8 cellular contexts compared by ENCODE assay signal in the genomic region with DNA sequence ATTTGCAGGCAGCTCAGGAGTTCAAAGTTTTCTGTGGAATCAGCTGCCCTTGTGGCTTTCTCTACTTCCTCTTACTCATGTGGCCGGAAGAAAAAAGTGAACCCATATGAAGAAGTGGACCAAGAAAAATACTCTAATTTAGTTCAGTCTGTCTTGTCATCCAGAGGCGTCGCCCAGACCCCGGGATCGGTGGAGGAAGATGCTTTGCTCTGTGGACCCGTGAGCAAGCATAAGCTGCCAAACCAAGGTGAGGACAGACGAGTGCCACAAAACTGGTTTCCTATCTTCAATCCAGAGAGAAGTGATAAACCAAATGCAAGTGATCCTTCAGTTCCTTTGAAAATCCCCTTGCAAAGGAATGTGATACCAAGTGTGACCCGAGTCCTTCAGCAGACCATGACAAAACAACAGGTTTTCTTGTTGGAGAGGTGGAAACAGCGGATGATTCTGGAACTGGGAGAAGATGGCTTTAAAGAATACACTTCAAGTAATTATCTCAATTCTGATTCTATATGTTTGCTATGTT. TPM values are rescaled to one million over a fixed set of nuclear protein-coding genes. Genes with fewer than 3 reads are reported as not detected.
A peak's percentile ranks its signal among the peaks of the same experiment; 100 is the strongest.
DNase-seq lines count a peak whose midpoint lies in the region; ATAC-seq, FAIRE-seq and TF ChIP-seq lines count a peak whose summit lies in the region.

No MANE protein-coding gene starts in this region.

- peak; percentile 90 for FAIRE-seq in endothelial cell of umbilical vein (lab: Jason Lieb, UNC)

- DNase-seq in ELF-1 (ENCODE audit: low read depth, low spot score) (peak; percentile 53), HT1080 (ENCODE audit: low read depth) (peak; percentile 85), UCSD-AML1 (lab: John Stamatoyannopoulos, UW; ENCODE audit: unreplicated experiment) (peak; percentile 59), endothelial cell of umbilical vein (ENCODE audit: low read depth, low spot score) (peak; percentile 77), uterus (no peak), NCI-H1092 treated with DMSO at 0.1 percent for 48 hours (lab: John Stamatoyannopoulos, UW) (no peak)

- dilution Hi-C loops in endothelial cell of umbilical vein (cut with MboI; ENCODE audit: extremely low pct_ligation_motif_present, low sequenced_read_pairs) = no loop called here

- H2AFZ ChIP-seq in endothelial cell of umbilical vein (ENCODE audit: low read depth, low read length) = peak overlapping the region; percentile 46

- no peaks in the 10 kb centered on the region for H3K36me3 ChIP-seq in endothelial cell of umbilical vein (ENCODE audit: control insufficient read depth in 2 of 2, extremely low read depth in 1 of 2, insufficient read depth in 2 of 2, low read length in 2 of 2)
- H3K36me3 ChIP-seq in mucosa of stomach (ENCODE audit: control insufficient read depth, insufficient read depth, low read length) = no peaks in the 10 kb centered on the region
- H3K36me3 ChIP-seq in uterus = no peaks in the 10 kb centered on the region

- intact Hi-C loops in endothelial cell of umbilical vein (cut with micrococcal nuclease) = loop anchor here (1.0 to 10.0 kb wide), 2 partner anchors 23 to 165 kb away; partner anchors contain the start of genes KAT14 and PET117
- intact Hi-C loops in uterus (cut with DNase I; ENCODE audit: low total_unique reads) = no loop called here

- H3K27me3 ChIP-seq in endothelial cell of umbilical vein (ENCODE audit: control insufficient read depth in 2 of 2, insufficient read depth in 2 of 2, low read length in 2 of 2) (no peaks in the 10 kb centered on the region), mucosa of stomach (ENCODE audit: control insufficient read depth, insufficient read depth, low read length) (no peaks in the 10 kb centered on the region), uterus (no peaks in the 10 kb centered on the region)

- H3K27ac ChIP-seq in endothelial cell of umbilical vein (ENCODE audit: insufficient read depth, low read depth, low read length) (peak overlapping the region; percentile 92), uterus (peak overlapping the region; percentile 96 to 98)

- POLR2A ChIA-PET in endothelial cell of umbilical vein (lab: Charles Lee) = no interaction called here

- H3K9me3 ChIP-seq in endothelial cell of umbilical vein (replicated peaks; ENCODE audit: control insufficient read depth, insufficient read depth, low read length) = no peaks in the 10 kb centered on the region
- H3K9me3 ChIP-seq in mucosa of stomach (ENCODE audit: control insufficient read depth, low read length) = no peaks in the 10 kb centered on the region
- H3K9me3 ChIP-seq in uterus = no peaks in the 10 kb centered on the region

- TF ChIP-seq POLR2A in endothelial cell of umbilical vein (IDR thresholded peaks at IDR 0.05; ENCODE audit: low read depth, low read length) = no peak
- no peak for TF ChIP-seq POLR2A in uterus (IDR thresholded peaks at IDR 0.05)

- H3K9ac ChIP-seq in endothelial cell of umbilical vein (replicated peaks; ENCODE audit: extremely low read depth, insufficient read depth, low read length) (peak overlapping the region; percentile 97), mucosa of stomach (ENCODE audit: low read length) (peak overlapping the region; percentile 93)

- no peaks in the 10 kb centered on the region for H3K9me1 ChIP-seq in endothelial cell of umbilical vein (replicated peaks; ENCODE audit: control insufficient read depth, extremely low read depth, insufficient read depth, low read length)

- CTCF ChIA-PET in endothelial cell of umbilical vein (lab: Charles Lee) = interaction anchor here (0.6 to 7.7 kb wide), 5 partner anchors 13 to 303 kb away, joined by 3 to 104 read pairs (median 8); no protein-coding TSS in a partner anchor

- H3K4me2 ChIP-seq in endothelial cell of umbilical vein (ENCODE audit: insufficient read depth, low read length) = peak overlapping the region; percentile 99

- no peak for TF ChIP-seq CTCF in endothelial cell of umbilical vein (IDR thresholded peaks at IDR 0.05; ENCODE audit: extremely low read depth in 1 of 2, insufficient read depth in 1 of 2, low read depth in 1 of 2, low read length in 2 of 2)
- no peak for TF ChIP-seq CTCF in uterus (IDR thresholded peaks at IDR 0.05)

- H3K79me2 ChIP-seq in endothelial cell of umbilical vein (ENCODE audit: control insufficient read depth, insufficient read depth, low read length) = peaks cover 79% of the 10 kb centered on the region

- no peak for ATAC-seq in GM18873 (IDR thresholded peaks at IDR 0.05; ENCODE audit: low FRiP score, unreplicated experiment)

- TSS peak; percentile 40 for BruUV-seq in endothelial cell of umbilical vein (replicated peaks; lab: Mats Ljungman, UMichigan)

- H4K20me1 ChIP-seq in endothelial cell of umbilical vein (replicated peaks; ENCODE audit: control insufficient read depth, extremely low read depth, insufficient read depth, low read length) = peaks cover 11% of the 10 kb centered on the region

- H3K4me3 ChIP-seq in endothelial cell of umbilical vein (replicated peaks in 1 of 3; ENCODE audit: insufficient read depth in 1 of 3, low read depth in 1 of 3, low read length in 3 of 3) (peak overlapping the region; percentile 30 to 97 (median 74)), mucosa of stomach (ENCODE audit: low read length) (peak overlapping the region; percentile 83), uterus (peak overlapping the region; percentile 87 to 99)

- H3K4me1 ChIP-seq in endothelial cell of umbilical vein (ENCODE audit: control insufficient read depth, extremely low read depth, insufficient read depth, low read length) (peaks cover 50% of the 10 kb centered on the region), mucosa of stomach (ENCODE audit: control insufficient read depth, insufficient read depth, low read length) (peaks cover 28% of the 10 kb centered on the region), uterus (peaks cover 4 to 9% of the 10 kb centered on the region in 2 donors)

TF ChIP-seq in endothelial cell of umbilical vein, 7 proteins besides CTCF, POLR2A, EP300 and RAD21:
- TF ChIP-seq EZH2 (IDR thresholded peaks at IDR 0.05; ENCODE audit: borderline replicate concordance, low read depth, low read length, severe bottlenecking) = no peak
- peak; percentile 65 for TF ChIP-seq FOS (IDR thresholded peaks at IDR 0.05; ENCODE audit: borderline replicate concordance, insufficient read depth, low read length)
- peak; percentile 15 for TF ChIP-seq JUN (IDR thresholded peaks at IDR 0.05; ENCODE audit: borderline replicate concordance, insufficient read depth, insufficient read length, low read depth)
- peak; percentile 8 for TF ChIP-seq GATA2 (IDR thresholded peaks at IDR 0.05; ENCODE audit: insufficient read depth, insufficient read length, low read depth, low read length)
- TF ChIP-seq MYC (IDR thresholded peaks at IDR 0.05; ENCODE audit: low read depth, low read length) = no peak
- TF ChIP-seq POLR2AphosphoS5 (IDR thresholded peaks at IDR 0.05; ENCODE audit: insufficient read depth, low read depth, low read length) = peak; percentile 59

RNA-seq across cellular contexts. Expression of gene MGME1, which starts 1.1 kb away (rescaled TPM):
- total RNA-seq in HT1080 (2014; rRNA removed; shearing (Covaris generic)) = 34.9 and 38.7 TPM in 2 replicates
- polyA plus RNA-seq in HT1080 (2015; cell fraction: cytosol; rRNA removed) = 26.0 and 32.1 TPM in 2 replicates
- 41.8 and 45.4 TPM in 2 replicates for polyA plus RNA-seq in HT1080 (2015; cell fraction: nucleus; rRNA removed)
- 18.0 and 26.2 TPM in 2 replicates for total RNA-seq in endothelial cell of umbilical vein
- 7.8 and 8.9 TPM in 2 replicates for polyA plus RNA-seq in endothelial cell of umbilical vein
- 11.2 and 11.7 TPM in 2 replicates for polyA plus RNA-seq in endothelial cell of umbilical vein (2011; cell fraction: cytosol; rRNA removed)
- polyA plus RNA-seq in endothelial cell of umbilical vein (2011; cell fraction: nucleus; rRNA removed) = 17.7 and 21.9 TPM in 2 replicates
- 10.4 and 18.0 TPM in 2 replicates for polyA plus RNA-seq in endothelial cell of umbilical vein (2012)
- polyA minus RNA-seq in endothelial cell of umbilical vein = 10.5 and 14.1 TPM in 2 replicates
- polyA minus RNA-seq in endothelial cell of umbilical vein (2011; cell fraction: cytosol; rRNA and poly(A)+ RNA removed) = 18.0 TPM
- polyA minus RNA-seq in endothelial cell of umbilical vein (2011; cell fraction: nucleus; rRNA and poly(A)+ RNA removed) = 13.2 and 15.8 TPM in 2 replicates
- 10 to 100 TPM in 1 of 4 donors, 1 to 10 TPM in 3; 3.3 to 18.5 (median 5.8) TPM for total RNA-seq in uterus

RNA-seq across cellular contexts. Expression of gene SNX5, which starts 1.4 kb away (rescaled TPM):
- 206 and 221 TPM in 2 replicates for total RNA-seq in HT1080 (2014; rRNA removed; shearing (Covaris generic))
- polyA plus RNA-seq in HT1080 (2015; cell fraction: cytosol; rRNA removed) = 180 and 223 TPM in 2 replicates
- polyA plus RNA-seq in HT1080 (2015; cell fraction: nucleus; rRNA removed) = 343 and 398 TPM in 2 replicates
- 109 and 121 TPM in 2 replicates for total RNA-seq in endothelial cell of umbilical vein
- polyA plus RNA-seq in endothelial cell of umbilical vein = 76.2 and 77.2 TPM in 2 replicates
- 79.8 and 86.5 TPM in 2 replicates for polyA plus RNA-seq in endothelial cell of umbilical vein (2011; cell fraction: cytosol; rRNA removed)
- 182 and 225 TPM in 2 replicates for polyA plus RNA-seq in endothelial cell of umbilical vein (2011; cell fraction: nucleus; rRNA removed)
- 121 and 140 TPM in 2 replicates for polyA plus RNA-seq in endothelial cell of umbilical vein (2012)
- polyA minus RNA-seq in endothelial cell of umbilical vein = 72.3 and 84.8 TPM in 2 replicates
- 55.6 TPM for polyA minus RNA-seq in endothelial cell of umbilical vein (2011; cell fraction: cytosol; rRNA and poly(A)+ RNA removed)
- polyA minus RNA-seq in endothelial cell of umbilical vein (2011; cell fraction: nucleus; rRNA and poly(A)+ RNA removed) = 144 and 189 TPM in 2 replicates
- total RNA-seq in uterus = 100 to 1,000 TPM in 2 of 4 donors, 10 to 100 TPM in 2; 71.2 to 207 (median 110) TPM

Comparison
In these comparisons a context has a peak if more than half of its experiments do, and no peak if none do; other contexts are left out.
1. DNase-seq: peak in ELF-1 (single experiment), HT1080 (single experiment), UCSD-AML1 (single experiment) and endothelial cell of umbilical vein (single experiment); none in uterus (0 of 2) and NCI-H1092 treated with DMSO at 0.1 percent for 48 hours (single experiment).
2. Peak in every context shown above with its lines, with median percentiles within 50 percentile points of each other: H3K4me3 ChIP-seq.